ENCODE assay signal across 1 cellular context in the genomic region with DNA sequence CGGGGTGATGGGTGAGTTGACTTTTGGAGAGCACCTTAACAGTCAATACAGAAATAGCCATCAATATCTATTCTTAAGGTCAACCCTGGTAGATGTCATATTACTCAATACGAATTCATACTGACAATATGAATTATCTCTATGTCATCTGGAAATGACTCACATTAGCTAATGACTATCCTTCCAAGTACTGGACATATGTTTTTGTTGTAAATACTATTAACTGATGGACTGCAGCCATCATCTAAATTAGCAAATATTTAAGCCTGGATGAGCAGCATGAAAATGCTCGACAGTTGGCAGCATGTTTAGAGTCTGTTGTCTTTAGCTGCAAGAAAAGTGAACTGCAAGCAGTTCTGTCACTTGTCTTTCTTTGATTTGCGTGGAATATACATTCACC.
A peak's percentile ranks its signal among the peaks of the same experiment; 100 is the strongest.
TF ChIP-seq lines count a peak whose summit lies in the region.

No MANE protein-coding gene starts in this region.

TF ChIP-seq in SK-N-SH treated with all-trans-retinoic acid at 6 μM for 48 hours, 23 proteins besides CTCF, POLR2A, EP300 and RAD21 (continued from another document):
- TF ChIP-seq SNAI2 (CRISPR knock-in tag; IDR thresholded peaks at IDR 0.05) (no peak), OSR1 (CRISPR knock-in tag; IDR thresholded peaks at IDR 0.05) (no peak), TCF4 (CRISPR knock-in tag; IDR thresholded peaks at IDR 0.05; ENCODE audit: borderline replicate concordance) (peak; percentile 94), ISL1 (CRISPR knock-in tag; IDR thresholded peaks at IDR 0.05) (peak; percentile 100), ZNF8 (CRISPR knock-in tag; IDR thresholded peaks at IDR 0.05) (no peak), RARB (CRISPR knock-in tag; IDR thresholded peaks at IDR 0.05) (peak; percentile 93), GLIS3 (CRISPR knock-in tag; IDR thresholded peaks at IDR 0.05) (no peak), CREB5 (CRISPR knock-in tag; IDR thresholded peaks at IDR 0.05; ENCODE audit: low read depth) (peak; percentile 87), ESRRG (CRISPR knock-in tag; IDR thresholded peaks at IDR 0.05) (peak; percentile 34; the same call in 1 of the 2 replicates), ZNF565 (CRISPR knock-in tag; conservative IDR thresholded peaks at IDR 0.05; ENCODE audit: low read depth) (no peak), PPARA (CRISPR knock-in tag; IDR thresholded peaks at IDR 0.05; ENCODE audit: borderline replicate concordance) (no peak), CSDC2 (CRISPR knock-in tag; IDR thresholded peaks at IDR 0.05) (no peak)
- TF ChIP-seq, protein P1, sequence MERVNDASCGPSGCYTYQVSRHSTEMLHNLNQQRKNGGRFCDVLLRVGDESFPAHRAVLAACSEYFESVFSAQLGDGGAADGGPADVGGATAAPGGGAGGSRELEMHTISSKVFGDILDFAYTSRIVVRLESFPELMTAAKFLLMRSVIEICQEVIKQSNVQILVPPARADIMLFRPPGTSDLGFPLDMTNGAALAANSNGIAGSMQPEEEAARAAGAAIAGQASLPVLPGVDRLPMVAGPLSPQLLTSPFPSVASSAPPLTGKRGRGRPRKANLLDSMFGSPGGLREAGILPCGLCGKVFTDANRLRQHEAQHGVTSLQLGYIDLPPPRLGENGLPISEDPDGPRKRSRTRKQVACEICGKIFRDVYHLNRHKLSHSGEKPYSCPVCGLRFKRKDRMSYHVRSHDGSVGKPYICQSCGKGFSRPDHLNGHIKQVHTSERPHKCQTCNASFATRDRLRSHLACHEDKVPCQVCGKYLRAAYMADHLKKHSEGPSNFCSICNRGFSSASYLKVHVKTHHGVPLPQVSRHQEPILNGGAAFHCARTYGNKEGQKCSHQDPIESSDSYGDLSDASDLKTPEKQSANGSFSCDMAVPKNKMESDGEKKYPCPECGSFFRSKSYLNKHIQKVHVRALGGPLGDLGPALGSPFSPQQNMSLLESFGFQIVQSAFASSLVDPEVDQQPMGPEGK (CRISPR knock-in tag; IDR thresholded peaks at IDR 0.05; ENCODE audit: borderline replicate concordance), result peak; percentile 82; the same call in 1 of the 2 replicates
